In the genomic region with DNA sequence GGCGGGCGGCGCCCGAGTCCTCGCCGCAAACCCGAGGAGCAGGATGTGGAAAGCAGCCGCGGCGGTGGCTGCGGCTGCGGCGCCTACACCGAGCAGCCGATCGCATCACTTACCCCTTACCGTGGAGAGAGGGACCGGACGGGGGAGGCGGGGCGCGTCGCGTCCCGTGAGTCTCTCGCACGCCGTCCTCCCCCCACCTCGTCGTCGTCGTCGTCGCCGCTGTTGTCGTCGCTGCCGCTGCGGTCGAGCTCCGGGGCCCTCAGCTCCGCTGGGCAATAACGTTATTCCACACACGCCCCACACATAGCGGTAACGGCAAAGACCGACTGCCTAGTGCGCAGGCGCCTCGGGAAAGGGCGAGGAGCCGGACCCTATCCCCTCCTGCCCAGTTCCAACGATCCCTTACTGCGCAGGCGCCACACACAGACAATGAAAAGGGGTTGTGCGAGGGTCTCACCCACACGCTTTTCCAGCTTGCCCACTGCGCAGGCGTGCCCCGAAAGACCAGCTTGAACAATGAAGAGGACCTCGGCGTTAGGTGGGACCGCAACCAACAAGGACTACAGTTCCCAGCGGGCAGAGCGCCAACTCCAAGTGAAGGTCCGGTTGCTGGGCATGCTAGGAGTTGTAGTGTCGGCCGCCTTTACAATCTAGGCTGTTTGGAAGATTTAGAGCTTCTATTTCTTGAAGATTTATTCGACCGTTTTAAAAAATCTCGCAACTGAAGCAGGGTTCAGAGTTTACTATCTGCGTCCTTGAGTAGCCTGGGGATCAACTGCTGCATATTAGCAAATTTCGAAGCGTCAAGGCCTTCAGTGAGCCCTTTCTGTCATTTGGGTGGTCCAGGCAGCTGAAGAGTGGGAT, we compare ENCODE assay signal across 1 cellular context.
TF ChIP-seq lines count a peak whose summit lies in the region.

A gene (minus strand): TSS at position 355 of the 864 bp plus-strand sequence. CDS start 30,001 bp downstream, outside the sequence.

TF ChIP-seq in GM12878, 131 proteins besides CTCF, POLR2A, EP300 and RAD21 (continued from another document):
- TF ChIP-seq, protein P1, sequence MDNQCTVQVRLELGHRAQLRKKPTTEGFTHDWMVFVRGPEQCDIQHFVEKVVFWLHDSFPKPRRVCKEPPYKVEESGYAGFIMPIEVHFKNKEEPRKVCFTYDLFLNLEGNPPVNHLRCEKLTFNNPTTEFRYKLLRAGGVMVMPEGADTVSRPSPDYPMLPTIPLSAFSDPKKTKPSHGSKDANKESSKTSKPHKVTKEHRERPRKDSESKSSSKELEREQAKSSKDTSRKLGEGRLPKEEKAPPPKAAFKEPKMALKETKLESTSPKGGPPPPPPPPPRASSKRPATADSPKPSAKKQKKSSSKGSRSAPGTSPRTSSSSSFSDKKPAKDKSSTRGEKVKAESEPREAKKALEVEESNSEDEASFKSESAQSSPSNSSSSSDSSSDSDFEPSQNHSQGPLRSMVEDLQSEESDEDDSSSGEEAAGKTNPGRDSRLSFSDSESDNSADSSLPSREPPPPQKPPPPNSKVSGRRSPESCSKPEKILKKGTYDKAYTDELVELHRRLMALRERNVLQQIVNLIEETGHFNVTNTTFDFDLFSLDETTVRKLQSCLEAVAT (IDR thresholded peaks at IDR 0.05), result no peak
- no peak for TF ChIP-seq BRCA1 (IDR thresholded peaks at IDR 0.05; ENCODE audit: low read depth, low read length)
- no peak for TF ChIP-seq FOXM1 (IDR thresholded peaks at IDR 0.05; ENCODE audit: low read depth, low read length)
- TF ChIP-seq ASH2L (IDR thresholded peaks at IDR 0.05; ENCODE audit: borderline replicate concordance, low read depth), result no peak
- TF ChIP-seq RB1 (IDR thresholded peaks at IDR 0.05; ENCODE audit: borderline replicate concordance), result peak; percentile 62; the same call in 1 of the 2 replicates
- no peak for TF ChIP-seq MYC (IDR thresholded peaks at IDR 0.05; ENCODE audit: insufficient read depth, insufficient read length, insufficient replicate concordance, low read length, severe bottlenecking)
- TF ChIP-seq SMARCA5 (IDR thresholded peaks at IDR 0.05), result peak; percentile 77
- no peak for TF ChIP-seq HDAC2 (IDR thresholded peaks at IDR 0.05)
- no peak for TF ChIP-seq ZBED1 (IDR thresholded peaks at IDR 0.05; ENCODE audit: borderline replicate concordance)
- 0 out of 4 replicates have a peak, but pooled peaks of 1 of the 2 experiments have one; percentile 50 for TF ChIP-seq SRF (IDR thresholded peaks at IDR 0.05; ENCODE audit: low read depth in 2 of 2, low read length in 2 of 2)
- no peak for TF ChIP-seq SUZ12 (IDR thresholded peaks at IDR 0.05; ENCODE audit: unreplicated experiment)
- 0 out of 2 replicates have a peak, but pooled peaks have one; percentile 28 for TF ChIP-seq TCF3 (IDR thresholded peaks at IDR 0.05; ENCODE audit: borderline replicate concordance, insufficient read depth, low read depth, low read length)
- peak in 1 of 2 experiments; percentile 66; a peak in 1 of 3 replicates for TF ChIP-seq EGR1 (IDR thresholded peaks at IDR 0.05; ENCODE audit: borderline replicate concordance in 1 of 2, low read depth in 2 of 2, low read length in 2 of 2)
- TF ChIP-seq, protein P2, sequence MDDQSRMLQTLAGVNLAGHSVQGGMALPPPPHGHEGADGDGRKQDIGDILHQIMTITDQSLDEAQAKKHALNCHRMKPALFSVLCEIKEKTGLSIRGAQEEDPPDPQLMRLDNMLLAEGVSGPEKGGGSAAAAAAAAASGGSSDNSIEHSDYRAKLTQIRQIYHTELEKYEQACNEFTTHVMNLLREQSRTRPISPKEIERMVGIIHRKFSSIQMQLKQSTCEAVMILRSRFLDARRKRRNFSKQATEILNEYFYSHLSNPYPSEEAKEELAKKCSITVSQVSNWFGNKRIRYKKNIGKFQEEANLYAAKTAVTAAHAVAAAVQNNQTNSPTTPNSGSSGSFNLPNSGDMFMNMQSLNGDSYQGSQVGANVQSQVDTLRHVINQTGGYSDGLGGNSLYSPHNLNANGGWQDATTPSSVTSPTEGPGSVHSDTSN (IDR thresholded peaks at IDR 0.05; ENCODE audit: insufficient replicate concordance, low read depth, low read length), result no peak
- no peak for TF ChIP-seq ZZZ3 (IDR thresholded peaks at IDR 0.05; ENCODE audit: control insufficient read depth, insufficient read length, low read depth)
- peak; percentile 95 for TF ChIP-seq HCFC1 (IDR thresholded peaks at IDR 0.05; ENCODE audit: low read length)
- peak; percentile 23 for TF ChIP-seq MEF2B (IDR thresholded peaks at IDR 0.05; ENCODE audit: partially characterized antibody, poor library complexity, severe bottlenecking)
- no peak for TF ChIP-seq ZNF384 (IDR thresholded peaks at IDR 0.05; ENCODE audit: borderline replicate concordance, low read depth, low read length)
- TF ChIP-seq POLR2AphosphoS2 (IDR thresholded peaks at IDR 0.05; ENCODE audit: low read depth, low read length), result peak; percentile 59; the same call in 1 of the 2 replicates
- TF ChIP-seq KAT2A (conservative IDR thresholded peaks at IDR 0.05; ENCODE audit: control insufficient read depth, low read depth, low read length), result no peak
- TF ChIP-seq, protein P3, sequence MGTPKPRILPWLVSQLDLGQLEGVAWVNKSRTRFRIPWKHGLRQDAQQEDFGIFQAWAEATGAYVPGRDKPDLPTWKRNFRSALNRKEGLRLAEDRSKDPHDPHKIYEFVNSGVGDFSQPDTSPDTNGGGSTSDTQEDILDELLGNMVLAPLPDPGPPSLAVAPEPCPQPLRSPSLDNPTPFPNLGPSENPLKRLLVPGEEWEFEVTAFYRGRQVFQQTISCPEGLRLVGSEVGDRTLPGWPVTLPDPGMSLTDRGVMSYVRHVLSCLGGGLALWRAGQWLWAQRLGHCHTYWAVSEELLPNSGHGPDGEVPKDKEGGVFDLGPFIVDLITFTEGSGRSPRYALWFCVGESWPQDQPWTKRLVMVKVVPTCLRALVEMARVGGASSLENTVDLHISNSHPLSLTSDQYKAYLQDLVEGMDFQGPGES (IDR thresholded peaks at IDR 0.05), result 0 out of 2 replicates have a peak, but pooled peaks have one; percentile 26
- TF ChIP-seq, protein P4, sequence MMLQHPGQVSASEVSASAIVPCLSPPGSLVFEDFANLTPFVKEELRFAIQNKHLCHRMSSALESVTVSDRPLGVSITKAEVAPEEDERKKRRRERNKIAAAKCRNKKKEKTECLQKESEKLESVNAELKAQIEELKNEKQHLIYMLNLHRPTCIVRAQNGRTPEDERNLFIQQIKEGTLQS (IDR thresholded peaks at IDR 0.05; ENCODE audit: borderline replicate concordance, extremely low read depth, low read depth, low read length), result no peak
- TF ChIP-seq MXI1 (IDR thresholded peaks at IDR 0.05; ENCODE audit: low read depth, low read length), result 0 out of 2 replicates have a peak, but pooled peaks have one; percentile 21
- TF ChIP-seq, protein P5, sequence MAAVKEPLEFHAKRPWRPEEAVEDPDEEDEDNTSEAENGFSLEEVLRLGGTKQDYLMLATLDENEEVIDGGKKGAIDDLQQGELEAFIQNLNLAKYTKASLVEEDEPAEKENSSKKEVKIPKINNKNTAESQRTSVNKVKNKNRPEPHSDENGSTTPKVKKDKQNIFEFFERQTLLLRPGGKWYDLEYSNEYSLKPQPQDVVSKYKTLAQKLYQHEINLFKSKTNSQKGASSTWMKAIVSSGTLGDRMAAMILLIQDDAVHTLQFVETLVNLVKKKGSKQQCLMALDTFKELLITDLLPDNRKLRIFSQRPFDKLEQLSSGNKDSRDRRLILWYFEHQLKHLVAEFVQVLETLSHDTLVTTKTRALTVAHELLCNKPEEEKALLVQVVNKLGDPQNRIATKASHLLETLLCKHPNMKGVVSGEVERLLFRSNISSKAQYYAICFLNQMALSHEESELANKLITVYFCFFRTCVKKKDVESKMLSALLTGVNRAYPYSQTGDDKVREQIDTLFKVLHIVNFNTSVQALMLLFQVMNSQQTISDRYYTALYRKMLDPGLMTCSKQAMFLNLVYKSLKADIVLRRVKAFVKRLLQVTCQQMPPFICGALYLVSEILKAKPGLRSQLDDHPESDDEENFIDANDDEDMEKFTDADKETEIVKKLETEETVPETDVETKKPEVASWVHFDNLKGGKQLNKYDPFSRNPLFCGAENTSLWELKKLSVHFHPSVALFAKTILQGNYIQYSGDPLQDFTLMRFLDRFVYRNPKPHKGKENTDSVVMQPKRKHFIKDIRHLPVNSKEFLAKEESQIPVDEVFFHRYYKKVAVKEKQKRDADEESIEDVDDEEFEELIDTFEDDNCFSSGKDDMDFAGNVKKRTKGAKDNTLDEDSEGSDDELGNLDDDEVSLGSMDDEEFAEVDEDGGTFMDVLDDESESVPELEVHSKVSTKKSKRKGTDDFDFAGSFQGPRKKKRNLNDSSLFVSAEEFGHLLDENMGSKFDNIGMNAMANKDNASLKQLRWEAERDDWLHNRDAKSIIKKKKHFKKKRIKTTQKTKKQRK (IDR thresholded peaks at IDR 0.05; ENCODE audit: low read depth, low read length), result no peak
- TF ChIP-seq SIN3A (IDR thresholded peaks at IDR 0.05; ENCODE audit: low read depth, low read length), result peak; percentile 28; the same call in 1 of the 2 replicates
- TF ChIP-seq RAD51 (IDR thresholded peaks at IDR 0.05), result no peak
- TF ChIP-seq BHLHE40 (IDR thresholded peaks at IDR 0.05; ENCODE audit: borderline replicate concordance in 1 of 2, low read depth in 2 of 2, low read length in 1 of 2), result peak; percentile 84 to 95
- no peak for TF ChIP-seq MTA2 (IDR thresholded peaks at IDR 0.05; ENCODE audit: low read depth)
- peak; percentile 81 for TF ChIP-seq NRF1 (conservative IDR thresholded peaks at IDR 0.05; ENCODE audit: low read depth, low read length)
- TF ChIP-seq SP1 (IDR thresholded peaks at IDR 0.05; ENCODE audit: low read depth, low read length), result peak; percentile 24
- TF ChIP-seq, protein P6, sequence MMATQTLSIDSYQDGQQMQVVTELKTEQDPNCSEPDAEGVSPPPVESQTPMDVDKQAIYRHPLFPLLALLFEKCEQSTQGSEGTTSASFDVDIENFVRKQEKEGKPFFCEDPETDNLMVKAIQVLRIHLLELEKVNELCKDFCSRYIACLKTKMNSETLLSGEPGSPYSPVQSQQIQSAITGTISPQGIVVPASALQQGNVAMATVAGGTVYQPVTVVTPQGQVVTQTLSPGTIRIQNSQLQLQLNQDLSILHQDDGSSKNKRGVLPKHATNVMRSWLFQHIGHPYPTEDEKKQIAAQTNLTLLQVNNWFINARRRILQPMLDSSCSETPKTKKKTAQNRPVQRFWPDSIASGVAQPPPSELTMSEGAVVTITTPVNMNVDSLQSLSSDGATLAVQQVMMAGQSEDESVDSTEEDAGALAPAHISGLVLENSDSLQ (IDR thresholded peaks at IDR 0.05), result 0 out of 2 replicates have a peak, but pooled peaks have one; percentile 10
- TF ChIP-seq KLF5 (IDR thresholded peaks at IDR 0.05; ENCODE audit: partially characterized antibody), result no peak
